29 cellular contexts compared by ENCODE assay signal in genomic region chr22:31143537-31143936, GRCh38. TPM values are rescaled to one million over a fixed set of nuclear protein-coding genes. Genes with fewer than 3 reads are reported as not detected.
DNase-seq lines count a peak whose midpoint lies in the region; ATAC-seq, FAIRE-seq and TF ChIP-seq lines count a peak whose summit lies in the region.
"Had no signal": no experiment of that assay in that cellular context is flagged by ENCODE, and none has a peak within 500 bp of the region (broad histone marks: within the 10 kb centered on the region; RNA-seq: fewer than 3 reads in every experiment).

No MANE protein-coding gene starts in this region.

- no peak for FAIRE-seq in H1 (lab: Jason Lieb, UNC)
- FAIRE-seq: islet of Langerhans had no signal

- no peak overlapping the region for H3K4ac ChIP-seq in H1 (replicated peaks; ENCODE audit: insufficient read length, low read depth, low read length)

- no peak for TF ChIP-seq EP300 in H1 (IDR thresholded peaks at IDR 0.05; ENCODE audit: borderline replicate concordance in 1 of 2, low read depth in 2 of 2, low read length in 2 of 2)

- no peaks in the 10 kb centered on the region; a peak in 1 of 8 replicates for H3K36me3 ChIP-seq in H1 (ENCODE audit: control insufficient read depth in 2 of 4, insufficient read depth in 4 of 4, low read length in 3 of 4)
- H3K36me3 ChIP-seq in tibial artery, result no peaks in the 10 kb centered on the region
- H3K36me3 ChIP-seq: BLaER1, transverse colon, WERI-Rb-1 had no signal

- ATAC-seq in Right ventricle myocardium superior (ENCODE audit: poor library complexity) (peak; percentile 44), GM21381 (IDR thresholded peaks at IDR 0.05; ENCODE audit: unreplicated experiment) (no peak), HG03045 (IDR thresholded peaks at IDR 0.05; ENCODE audit: unreplicated experiment) (no peak)
- ATAC-seq: GM23338 had no signal

- H2BK15ac ChIP-seq in H1 (ENCODE audit: low read length), result no peak overlapping the region

- H2BK12ac ChIP-seq in H1 (ENCODE audit: low read depth, low read length), result no peak overlapping the region

- H3K27ac ChIP-seq in H1 (ENCODE audit: low read depth, low read length) (no peak overlapping the region), tibial artery (peak overlapping the region; percentile 26 to 38)
- H3K27ac ChIP-seq: BLaER1, SK-N-MC, transverse colon, WERI-Rb-1 had no signal

- WGBS in H1 (ENCODE audit: extremely low coverage in 1 of 2, insufficient coverage in 1 of 2, insufficient read length in 1 of 2, insufficient replicate concordance in 2 of 2, low coverage in 1 of 2, low lambda C conversion rate in 2 of 2, missing lambda C conversion rate in 1 of 2), 2 experiments, result 90% methylated on average over 3 of the region's 3 CpGs; no CpG with 5 or more reads in 1 of the 2 experiments

- no peak overlapping the region for H2AFZ ChIP-seq in H1 (ENCODE audit: low read length)
- H2AFZ ChIP-seq: GM23338 had no signal

- no peak overlapping the region for H3K27ac Mint-ChIP-seq in activated CD4-positive, alpha-beta T cell treated with anti-CD3 and anti-CD28 coated beads, Interleukin-2, amount 10 ng/mL, durations not matched to agents 24 days and 14 days
- H3K27ac Mint-ChIP-seq: activated naive CD8-positive, alpha-beta T cell treated with anti-CD3 and anti-CD28 coated beads, Interleukin-2, amount 10 ng/mL, durations not matched to agents 7 days and 5 days; activated T-helper 2 cell treated with anti-CD3 and anti-CD28 coated beads, Interferon-gamma antibody, Interleukin-2, Interleukin-4, amounts not matched to agents 10 μg/mL and 5 μg/mL and 100 μg/mL, durations not matched to agents 14 hours and 24 hours and 36 hours; GM23338; naive B cell; stimulated activated naive CD8-positive, alpha-beta T cell treated with anti-CD3 and anti-CD28 coated beads, Interleukin-15, Interleukin-2, amounts not matched to agents 100 ng/mL and 50 ng/mL, for 24 hours had no signal

- no peak overlapping the region for H4K5ac ChIP-seq in H1 (ENCODE audit: insufficient read length, low read depth, low read length)

- no peak overlapping the region for H2BK20ac ChIP-seq in H1 (ENCODE audit: low read length)

- H3K9me3 Mint-ChIP-seq in activated CD4-positive, alpha-beta T cell treated with anti-CD3 and anti-CD28 coated beads, Interleukin-2, amount 10 ng/mL, durations not matched to agents 24 days and 14 days, result no peaks in the 10 kb centered on the region
- H3K9me3 Mint-ChIP-seq: stimulated activated naive CD8-positive, alpha-beta T cell treated with anti-CD3 and anti-CD28 coated beads, Interleukin-15, Interleukin-2, amounts not matched to agents 100 ng/mL and 50 ng/mL, for 24 hours had no signal

- no peak for TF ChIP-seq POLR2A in H1 (IDR thresholded peaks at IDR 0.05; ENCODE audit: control extremely low read depth in 1 of 2, low read depth in 2 of 2, low read length in 2 of 2)

- H2AK5ac ChIP-seq in H1 (ENCODE audit: low read depth, low read length), result peak overlapping the region; percentile 42; the same call in 1 of the 2 replicates

- no peak overlapping the region for H3K4me3 ChIP-seq in H1 (ENCODE audit: extremely low read depth in 1 of 4, insufficient read depth in 2 of 4, low read depth in 3 of 4, low read length in 4 of 4)
- H3K4me3 ChIP-seq in tibial artery, result no peak overlapping the region
- H3K4me3 ChIP-seq: BLaER1, GM23338, lung, SK-N-MC, transverse colon had no signal

- no peak overlapping the region for H2BK5ac ChIP-seq in H1 (ENCODE audit: low read depth, low read length)

- TF ChIP-seq CTCF in H1 (IDR thresholded peaks at IDR 0.05; ENCODE audit: control extremely low read depth in 1 of 3, insufficient read depth in 1 of 3, low read depth in 1 of 3, low read length in 3 of 3) (no peak), tibial artery (IDR thresholded peaks at IDR 0.05) (no peak)

- POLR2A ChIA-PET in H1 (lab: Charles Lee; ENCODE audit: partially characterized antibody), result interaction anchor here (1.5 kb wide), 1 partner anchor 59 kb away, joined by 3 read pairs; no protein-coding TSS in a partner anchor

- H4K8ac ChIP-seq in H1 (ENCODE audit: extremely low read depth, insufficient read depth, low read length), result no peak overlapping the region

- intact Hi-C loops in Right ventricle myocardium superior (cut with DNase I), result no loop called here
- intact Hi-C loops in cardiac septum (cut with DNase I), result loop anchor here (10.0 kb wide), 1 partner anchor 509 kb away; the partner anchor contains the start of gene SLC35E4
- intact Hi-C loops in tibial artery (cut with DNase I; ENCODE audit: low total_unique reads), result loop anchor here (10.0 kb wide), 1 partner anchor 379 kb away; no protein-coding TSS in a partner anchor
- intact Hi-C loops in activated CD4-positive, alpha-beta T cell treated with anti-CD3 and anti-CD28 coated beads, Interleukin-2, amount 10 ng/mL, durations not matched to agents 24 days and 14 days (cut with micrococcal nuclease), result no loop called here

- peaks cover 12% of the 10 kb centered on the region for H3K23me2 ChIP-seq in H1 (ENCODE audit: low read depth, low read length)

- H3K79me1 ChIP-seq in H1 (ENCODE audit: low read depth, low read length), result peaks cover 11% of the 10 kb centered on the region; the same call in 1 of the 2 replicates

- no peak for TF ChIP-seq RAD21 in H1 (IDR thresholded peaks at IDR 0.05 in 1 of 2, conservative IDR thresholded peaks at IDR 0.05 in 1 of 2; ENCODE audit: low read depth in 2 of 2, low read length in 2 of 2)

- no peak overlapping the region for H2BK120ac ChIP-seq in H1 (replicated peaks; ENCODE audit: low read depth, low read length)

- H3K4me1 ChIP-seq in H1 (replicated peaks in 1 of 4; ENCODE audit: control insufficient read depth in 3 of 4, insufficient read depth in 4 of 4, low read length in 3 of 4) (peaks cover 7 to 20% (median 12%) of the 10 kb centered on the region in 4 experiments), tibial artery (peaks cover 0 to 30% (median 16%) of the 10 kb centered on the region in 4 donors)
- H3K4me1 ChIP-seq: BLaER1, Caco-2, transverse colon had no signal

- H3K18ac ChIP-seq in H1 (ENCODE audit: extremely low read depth, low read length), result no peak overlapping the region

- no peak overlapping the region for H3K14ac ChIP-seq in H1 (ENCODE audit: insufficient read length)

- no peak overlapping the region for H4K91ac ChIP-seq in H1 (replicated peaks; ENCODE audit: insufficient read length, low read length)

- DNase-seq in Right ventricle myocardium superior (no peak), cardiac septum (ENCODE audit: low spot score) (no peak), H1 (ENCODE audit: low read depth in 1 of 2, low spot score in 2 of 2) (no peak), myocyte (ENCODE audit: low read depth) (peak; percentile 65), tibial artery (peak in 1 of 2 donors; percentile 32)
- DNase-seq in activated CD4-positive, alpha-beta T cell treated with anti-CD3 and anti-CD28 coated beads, Interleukin-2, amount 10 ng/mL, durations not matched to agents 24 days and 14 days, result no peak
- DNase-seq: activated CD4-positive, alpha-beta T cell treated with anti-CD3 and anti-CD28 coated beads, Interleukin-2, amount 50 U/mL, for 1 hour; activated naive CD8-positive, alpha-beta T cell treated with anti-CD3 and anti-CD28 coated beads, Interleukin-2, amount 10 ng/mL, durations not matched to agents 7 days and 5 days; Caco-2; cerebellar nuclear complex; erythroblast; foreskin melanocyte; naive B cell; NCI-H1092 treated with DMSO at 0.1 percent for 48 hours; NCI-H2081; NCI-H510A; transverse colon; WERI-Rb-1 had no signal

- no peak overlapping the region for H3K9ac ChIP-seq in H1 (replicated peaks in 1 of 4; ENCODE audit: extremely low read depth in 1 of 4, low read depth in 3 of 4, low read length in 3 of 4)
- H3K9ac ChIP-seq: BLaER1 had no signal

- H3K36me3 Mint-ChIP-seq in activated CD4-positive, alpha-beta T cell treated with anti-CD3 and anti-CD28 coated beads, Interleukin-2, amount 10 ng/mL, durations not matched to agents 24 days and 14 days (ENCODE audit: low read depth), result no peaks in the 10 kb centered on the region
- H3K36me3 Mint-ChIP-seq: activated naive CD8-positive, alpha-beta T cell treated with anti-CD3 and anti-CD28 coated beads, Interleukin-2, amount 10 ng/mL, durations not matched to agents 7 days and 5 days had no signal

- no peak overlapping the region for H3K4me3 Mint-ChIP-seq in activated CD4-positive, alpha-beta T cell treated with anti-CD3 and anti-CD28 coated beads, Interleukin-2, amount 10 ng/mL, durations not matched to agents 24 days and 14 days
- H3K4me3 Mint-ChIP-seq: activated naive CD8-positive, alpha-beta T cell treated with anti-CD3 and anti-CD28 coated beads, Interleukin-2, amount 10 ng/mL, durations not matched to agents 7 days and 5 days; GM23338; naive B cell; stimulated activated naive CD8-positive, alpha-beta T cell treated with anti-CD3 and anti-CD28 coated beads, Interleukin-15, Interleukin-2, amounts not matched to agents 100 ng/mL and 50 ng/mL, for 24 hours had no signal

- H3K79me2 ChIP-seq in H1 (ENCODE audit: control insufficient read depth in 1 of 2, insufficient read depth in 2 of 2, low read length in 2 of 2), result peaks cover 0 to 14% of the 10 kb centered on the region in 2 experiments; a peak in 3 of 4 replicates

- no peak overlapping the region for H3K23ac ChIP-seq in H1 (ENCODE audit: insufficient read length)

- peaks cover 0 to 4% of the 10 kb centered on the region in 2 experiments for H4K20me1 ChIP-seq in H1 (replicated peaks in 1 of 2; ENCODE audit: control insufficient read depth in 1 of 2, insufficient read depth in 2 of 2, low read length in 2 of 2)
- H4K20me1 ChIP-seq: BLaER1 had no signal

- H3K9me3 ChIP-seq in H1 (ENCODE audit: insufficient read depth in 2 of 2, low read depth in 1 of 2, low read length in 1 of 2), result peaks cover 0 to 5% of the 10 kb centered on the region in 2 experiments; a peak in 1 of 4 replicates
- H3K9me3 ChIP-seq in tibial artery, result no peaks in the 10 kb centered on the region
- H3K9me3 ChIP-seq: Caco-2 had no signal

- peaks cover 2% of the 10 kb centered on the region for H3K27me3 Mint-ChIP-seq in activated CD4-positive, alpha-beta T cell treated with anti-CD3 and anti-CD28 coated beads, Interleukin-2, amount 10 ng/mL, durations not matched to agents 24 days and 14 days
- H3K27me3 Mint-ChIP-seq: stimulated activated naive CD8-positive, alpha-beta T cell treated with anti-CD3 and anti-CD28 coated beads, Interleukin-15, Interleukin-2, amounts not matched to agents 100 ng/mL and 50 ng/mL, for 24 hours had no signal

- peaks cover 6% of the 10 kb centered on the region for H3K4me1 Mint-ChIP-seq in activated CD4-positive, alpha-beta T cell treated with anti-CD3 and anti-CD28 coated beads, Interleukin-2, amount 10 ng/mL, durations not matched to agents 24 days and 14 days
- H3K4me1 Mint-ChIP-seq: naive B cell had no signal

- no peak overlapping the region for H3K4me2 ChIP-seq in H1 (ENCODE audit: insufficient read depth in 1 of 2, low read depth in 2 of 2, low read length in 2 of 2)
- H3K4me2 ChIP-seq: BLaER1, GM23338 had no signal

- H3K56ac ChIP-seq in H1 (replicated peaks; ENCODE audit: insufficient read length, low read depth, low read length), result no peak overlapping the region

- CTCF ChIA-PET in H1 (lab: Charles Lee; ENCODE audit: partially characterized antibody), result interaction anchor here (0.7 to 11.9 kb wide), 10 partner anchors 7 to 69 kb away, joined by 3 to 124 read pairs (median 4); partner anchors contain the start of genes LIMK2 and SELENOM

- H3K27me3 ChIP-seq in H1 (replicated peaks in 1 of 4; ENCODE audit: control insufficient read depth in 3 of 4, extremely low read depth in 1 of 4, insufficient read depth in 3 of 4, low read length in 3 of 4) (0 out of 7 replicates have a peak, but pooled peaks cover 0 to 3% (median 0%) of the 10 kb centered on the region in 4 experiments), tibial artery (peaks cover 0 to 4% of the 10 kb centered on the region in 2 donors)
- H3K27me3 ChIP-seq: BLaER1, transverse colon had no signal

RNA-seq across cellular contexts. Expression of gene PLA2G3, which starts 3.2 kb away (rescaled TPM):
- not detected for total RNA-seq in Right ventricle myocardium superior
- not detected for total RNA-seq in cardiac septum
- total RNA-seq in H1 (2021; fragmentation: NEBNext Ultra II Directional; extraction: Animal tissue kit (Norgen Biotek cat#: 25700)), result 25.9 and 26.8 TPM in 2 replicates
- 18.1 and 19.3 TPM in 2 replicates for polyA plus RNA-seq in H1 (2011; rRNA removed)
- 19.3 TPM for polyA plus RNA-seq in H1 (2011; cell fraction: cytosol; rRNA removed)
- 42.9 TPM for polyA plus RNA-seq in H1 (2011; cell fraction: nucleus; rRNA removed)
- polyA plus RNA-seq in H1 (2012, experiment 1 of 2), result 18.5 to 22.5 TPM (median 22.0 TPM) in 4 replicates
- 20.1 TPM for polyA plus RNA-seq in H1 (2012, experiment 2 of 2)
- 40.7 TPM for polyA plus RNA-seq in H1 (2013, experiment 1 of 2)
- 41.4 TPM for polyA plus RNA-seq in H1 (2013, experiment 2 of 2)
- polyA minus RNA-seq in H1 (2011; rRNA and poly(A)+ RNA removed), result 10.6 and 14.8 TPM in 2 replicates
- 9.8 TPM for polyA minus RNA-seq in H1 (2011; cell fraction: cytosol; rRNA and poly(A)+ RNA removed)
- 12.2 TPM for polyA minus RNA-seq in H1 (2011; cell fraction: nucleus; rRNA and poly(A)+ RNA removed)
- total RNA-seq in myocyte, result 0.21 and 1.7 TPM in 2 replicates
- polyA plus RNA-seq in myocyte (2012), result 0.35 TPM
- not detected in 2 replicates for total RNA-seq in activated CD4-positive, alpha-beta T cell treated with anti-CD3 and anti-CD28 coated beads, Interleukin-2, amount 10 ng/mL, durations not matched to agents 24 days and 14 days
- total RNA-seq: activated naive CD8-positive, alpha-beta T cell treated with anti-CD3 and anti-CD28 coated beads, Interleukin-2, amount 10 ng/mL, durations not matched to agents 7 days and 5 days; activated T-helper 2 cell treated with anti-CD3 and anti-CD28 coated beads, Interferon-gamma antibody, Interleukin-2, Interleukin-4, amounts not matched to agents 10 μg/mL and 5 μg/mL and 100 μg/mL, durations not matched to agents 14 hours and 24 hours and 36 hours; Caco-2; skeletal muscle tissue; T-helper 2 cell treated with Interferon-gamma antibody and Interleukin-4, amounts not matched to agents 100 ng/mL and 5 ng/mL, for 36 hours; transverse colon had no signal

RNA-seq across cellular contexts. Expression of gene RNF185, which starts 16.4 kb away (rescaled TPM):
- 17.7 TPM for total RNA-seq in Right ventricle myocardium superior
- total RNA-seq in cardiac septum, result 21.3 TPM
- 18.0 and 18.4 TPM in 2 replicates for total RNA-seq in H1 (2021; fragmentation: NEBNext Ultra II Directional; extraction: Animal tissue kit (Norgen Biotek cat#: 25700))
- 19.4 and 19.9 TPM in 2 replicates for polyA plus RNA-seq in H1 (2011; rRNA removed)
- polyA plus RNA-seq in H1 (2011; cell fraction: cytosol; rRNA removed), result 20.5 TPM
- 15.8 TPM for polyA plus RNA-seq in H1 (2011; cell fraction: nucleus; rRNA removed)
- 18.2 to 19.9 TPM (median 18.8 TPM) in 4 replicates for polyA plus RNA-seq in H1 (2012, experiment 1 of 2)
- 20.9 TPM for polyA plus RNA-seq in H1 (2012, experiment 2 of 2)
- polyA plus RNA-seq in H1 (2013, experiment 1 of 2), result 13.1 TPM
- 12.9 TPM for polyA plus RNA-seq in H1 (2013, experiment 2 of 2)
- 21.1 and 25.8 TPM in 2 replicates for polyA minus RNA-seq in H1 (2011; rRNA and poly(A)+ RNA removed)
- 10.2 TPM for polyA minus RNA-seq in H1 (2011; cell fraction: cytosol; rRNA and poly(A)+ RNA removed)
- polyA minus RNA-seq in H1 (2011; cell fraction: nucleus; rRNA and poly(A)+ RNA removed), result 6.7 TPM
- total RNA-seq in myocyte, result 26.6 and 30.3 TPM in 2 replicates
- 44.1 TPM for polyA plus RNA-seq in myocyte (2012)
- 17.0 and 19.4 TPM in 2 replicates for total RNA-seq in activated CD4-positive, alpha-beta T cell treated with anti-CD3 and anti-CD28 coated beads, Interleukin-2, amount 10 ng/mL, durations not matched to agents 24 days and 14 days

RNA-seq across cellular contexts. Expression of gene INPP5J, which starts 20.8 kb away (rescaled TPM):
- total RNA-seq in Right ventricle myocardium superior (15.4 TPM), cardiac septum (13.8 TPM), myocyte (0.40 and 0.57 TPM in 2 replicates)
- 6.0 and 6.4 TPM in 2 replicates for total RNA-seq in H1 (2021; fragmentation: NEBNext Ultra II Directional; extraction: Animal tissue kit (Norgen Biotek cat#: 25700))
- 5.4 and 9.1 TPM in 2 replicates for polyA plus RNA-seq in H1 (2011; rRNA removed)
- polyA plus RNA-seq in H1 (2011; cell fraction: cytosol; rRNA removed), result 5.6 TPM
- 14.0 TPM for polyA plus RNA-seq in H1 (2011; cell fraction: nucleus; rRNA removed)
- 3.6 to 6.3 TPM (median 5.3 TPM) in 4 replicates for polyA plus RNA-seq in H1 (2012, experiment 1 of 2)
- 5.1 TPM for polyA plus RNA-seq in H1 (2012, experiment 2 of 2)
- 3.9 TPM for polyA plus RNA-seq in H1 (2013, experiment 1 of 2)
- polyA plus RNA-seq in H1 (2013, experiment 2 of 2), result 4.0 TPM
- 2.5 and 2.9 TPM in 2 replicates for polyA minus RNA-seq in H1 (2011; rRNA and poly(A)+ RNA removed)
- 3.7 TPM for polyA minus RNA-seq in H1 (2011; cell fraction: cytosol; rRNA and poly(A)+ RNA removed)
- 6.2 TPM for polyA minus RNA-seq in H1 (2011; cell fraction: nucleus; rRNA and poly(A)+ RNA removed)
- polyA plus RNA-seq in myocyte (2012), result 0.61 TPM
- 0.07 and 0.26 TPM in 2 replicates for total RNA-seq in activated CD4-positive, alpha-beta T cell treated with anti-CD3 and anti-CD28 coated beads, Interleukin-2, amount 10 ng/mL, durations not matched to agents 24 days and 14 days
- total RNA-seq: skeletal muscle tissue; T-helper 2 cell treated with Interferon-gamma antibody and Interleukin-4, amounts not matched to agents 100 ng/mL and 5 ng/mL, for 36 hours had no signal

RNA-seq across cellular contexts. Expression of gene SELENOM, which starts 36.2 kb away (rescaled TPM):
- 43.4 TPM for total RNA-seq in Right ventricle myocardium superior
- total RNA-seq in cardiac septum, result 77.7 TPM
- 21.8 and 22.7 TPM in 2 replicates for total RNA-seq in H1 (2021; fragmentation: NEBNext Ultra II Directional; extraction: Animal tissue kit (Norgen Biotek cat#: 25700))
- 40.0 and 57.2 TPM in 2 replicates for polyA plus RNA-seq in H1 (2011; rRNA removed)
- polyA plus RNA-seq in H1 (2011; cell fraction: cytosol; rRNA removed), result 33.4 TPM
- 32.8 TPM for polyA plus RNA-seq in H1 (2011; cell fraction: nucleus; rRNA removed)
- polyA plus RNA-seq in H1 (2012, experiment 1 of 2), result 9.6 to 22.1 TPM (median 16.4 TPM) in 4 replicates
- 28.2 TPM for polyA plus RNA-seq in H1 (2012, experiment 2 of 2)
- polyA plus RNA-seq in H1 (2013, experiment 1 of 2), result 50.7 TPM
- 50.7 TPM for polyA plus RNA-seq in H1 (2013, experiment 2 of 2)
- 5.5 and 5.7 TPM in 2 replicates for polyA minus RNA-seq in H1 (2011; rRNA and poly(A)+ RNA removed)
- polyA minus RNA-seq in H1 (2011; cell fraction: cytosol; rRNA and poly(A)+ RNA removed), result 10.1 TPM
- 13.7 TPM for polyA minus RNA-seq in H1 (2011; cell fraction: nucleus; rRNA and poly(A)+ RNA removed)
- 223 and 238 TPM in 2 replicates for total RNA-seq in myocyte
- polyA plus RNA-seq in myocyte (2012), result 257 TPM
- total RNA-seq in activated CD4-positive, alpha-beta T cell treated with anti-CD3 and anti-CD28 coated beads, Interleukin-2, amount 10 ng/mL, durations not matched to agents 24 days and 14 days, result 7.4 and 8.2 TPM in 2 replicates

Comparison
In these comparisons a context has a peak if more than half of its experiments do, and no peak if none do; other contexts are left out.
1. intact Hi-C loops: an anchor here in cardiac septum (10.0 kb wide) and tibial artery (10.0 kb wide); none called in Right ventricle myocardium superior and activated CD4-positive, alpha-beta T cell treated with anti-CD3 and anti-CD28 coated beads, Interleukin-2, amount 10 ng/mL, durations not matched to agents 24 days and 14 days.
2. RNA of gene PLA2G3, which starts 3.2 kb away (total RNA-seq): 25.9 to 26.8 TPM in H1; 0.21 to 1.7 TPM in myocyte, not detected in Right ventricle myocardium superior (single experiment), not detected in cardiac septum (single experiment) and not detected in activated CD4-positive, alpha-beta T cell treated with anti-CD3 and anti-CD28 coated beads, Interleukin-2, amount 10 ng/mL, durations not matched to agents 24 days and 14 days; every median in the first group is over 10 times any median in the second.